8 cellular contexts compared by ENCODE assay signal in genomic region chr6:129575378-129576118, GRCh38.
A peak's percentile ranks its signal among the peaks of the same experiment; 100 is the strongest.
DNase-seq lines count a peak whose midpoint lies in the region; ATAC-seq, FAIRE-seq and TF ChIP-seq lines count a peak whose summit lies in the region.

No MANE protein-coding gene starts in this region.

- FAIRE-seq in GM12878 (lab: Jason Lieb, UNC), result no peak

- H3K27ac ChIP-seq in GM12878 (ENCODE audit: control insufficient read depth, insufficient read depth) (no peak overlapping the region), iPS-18a (ENCODE audit: low read length) (peak overlapping the region; percentile 37)

- H3K36me3 ChIP-seq in GM12878 (ENCODE audit: control insufficient read depth in 2 of 2, insufficient read depth in 2 of 2, low read length in 1 of 2) (peaks cover 0 to 9% of the 10 kb centered on the region in 2 experiments; a peak in 2 of 4 replicates), iPS-18a (ENCODE audit: control insufficient read depth, low read depth, low read length) (no peaks in the 10 kb centered on the region)

- POLR2A ChIA-PET in GM12878 (lab: Charles Lee), result no interaction called here

- peak; percentile 43; the same call in 1 of the 2 replicates for TF ChIP-seq RAD21 in GM12878 (IDR thresholded peaks at IDR 0.05; ENCODE audit: insufficient read depth, low read depth, low read length)

- H3K4me1 ChIP-seq in GM12878 (ENCODE audit: control insufficient read depth, insufficient read depth, low read length), result no peaks in the 10 kb centered on the region
- no peaks in the 10 kb centered on the region for H3K4me1 ChIP-seq in iPS-18a (ENCODE audit: control insufficient read depth, low read depth, low read length)

- H3K9ac ChIP-seq in GM12878 (ENCODE audit: control insufficient read depth, insufficient read depth, low read length), result no peak overlapping the region
- no peak overlapping the region for H3K9ac ChIP-seq in iPS-18a (ENCODE audit: low read length)

- BruUV-seq in GM12878 (replicated peaks; lab: Mats Ljungman, UMichigan), result no TSS peak

- H3K79me2 ChIP-seq in GM12878 (ENCODE audit: control insufficient read depth, insufficient read depth, low read length), result no peaks in the 10 kb centered on the region

- no peaks in the 10 kb centered on the region for H4K20me1 ChIP-seq in GM12878 (ENCODE audit: control insufficient read depth, insufficient read depth)

- no peak for ATAC-seq in GM12878
- ATAC-seq in HG03196 (IDR thresholded peaks at IDR 0.05; ENCODE audit: unreplicated experiment), result no peak
- no peak for ATAC-seq in GM21360 (IDR thresholded peaks at IDR 0.05; ENCODE audit: unreplicated experiment)

- no peak overlapping the region for H2AFZ ChIP-seq in GM12878 (ENCODE audit: control insufficient read depth, low read depth, low read length)

- 39% methylated on average over 10 of the region's 10 CpGs for WGBS in GM12878 (ENCODE audit: insufficient coverage, insufficient replicate concordance, low lambda C conversion rate, missing lambda C conversion rate)

- TF ChIP-seq EP300 in GM12878 (IDR thresholded peaks at IDR 0.05; ENCODE audit: borderline replicate concordance in 1 of 2, control insufficient read depth in 1 of 2, low read depth in 2 of 2, low read length in 2 of 2), result no peak

- SMC1A ChIA-PET in GM12878 (lab: Charles Lee; ENCODE audit: uncharacterized antibody, unreplicated experiment), result no interaction called here

- H3K27me3 ChIP-seq in GM12878 (replicated peaks in 1 of 2; ENCODE audit: control insufficient read depth in 2 of 2, insufficient read depth in 2 of 2, low read length in 1 of 2), result no peaks in the 10 kb centered on the region
- H3K27me3 ChIP-seq in iPS-18a (ENCODE audit: control insufficient read depth, insufficient read depth, low read length), result no peaks in the 10 kb centered on the region

- H3K4me3 ChIP-seq in GM12878, result no peak overlapping the region
- H3K4me3 ChIP-seq in iPS-18a (ENCODE audit: low read length), result no peak overlapping the region

- in situ Hi-C loops in GM12878 (cut with MboI), result no loop called here

- RAD21 ChIA-PET in GM12878 (lab: Charles Lee; ENCODE audit: unreplicated experiment), result no interaction called here

- H3K9me3 ChIP-seq in GM12878 (replicated peaks; ENCODE audit: control insufficient read depth, insufficient read depth, low read length), result peaks cover 3% of the 10 kb centered on the region; the same call in 2 of the 3 replicates
- no peaks in the 10 kb centered on the region for H3K9me3 ChIP-seq in iPS-18a (ENCODE audit: control insufficient read depth, low read depth, low read length)

- TF ChIP-seq CTCF in GM12878 (IDR thresholded peaks at IDR 0.05 in 2 of 3, conservative IDR thresholded peaks at IDR 0.05 in 1 of 3; ENCODE audit: control insufficient read depth in 2 of 3, extremely low read depth in 1 of 3, insufficient read depth in 1 of 3, low read depth in 3 of 3, low read length in 3 of 3), result peak in 2 of 3 experiments; percentile 11 to 33; a peak in 2 of 6 replicates

- CTCF ChIA-PET in GM12878 (lab: Yijun Ruan, JAX), result interaction anchor here (0.6 to 0.8 kb wide), 3 partner anchors 20 to 76 kb away, joined by 3 to 6 read pairs (median 4); no protein-coding TSS in a partner anchor

- H3K4me2 ChIP-seq in GM12878 (ENCODE audit: control insufficient read depth, insufficient read depth), result no peak overlapping the region

- TF ChIP-seq POLR2A in GM12878 (IDR thresholded peaks at IDR 0.05; ENCODE audit: low read depth, low read length), result no peak

- intact Hi-C loops in GM12878 (cut with micrococcal nuclease; ENCODE audit: unreplicated experiment), result loop anchor here (1.0 kb wide), 1 partner anchor 77 kb away; no protein-coding TSS in a partner anchor

- DNase-seq in SHP77 (lab: John Stamatoyannopoulos, UW), result peak; percentile 10 to 16
- no peak for DNase-seq in SHP77 treated with DMSO at 0.1 percent for 48 hours (lab: John Stamatoyannopoulos, UW)
- DNase-seq in NCI-H2227 (lab: John Stamatoyannopoulos, UW; ENCODE audit: unreplicated experiment), result peak; percentile 35
- DNase-seq in GM12878 (ENCODE audit: low read depth, low spot score), result no peak
- DNase-seq in smooth muscle cell of the brain vasculature (ENCODE audit: low read depth, low spot score), result peak; percentile 20

TF ChIP-seq in GM12878, 131 proteins besides CTCF, POLR2A, EP300 and RAD21:
- TF ChIP-seq, protein P1, sequence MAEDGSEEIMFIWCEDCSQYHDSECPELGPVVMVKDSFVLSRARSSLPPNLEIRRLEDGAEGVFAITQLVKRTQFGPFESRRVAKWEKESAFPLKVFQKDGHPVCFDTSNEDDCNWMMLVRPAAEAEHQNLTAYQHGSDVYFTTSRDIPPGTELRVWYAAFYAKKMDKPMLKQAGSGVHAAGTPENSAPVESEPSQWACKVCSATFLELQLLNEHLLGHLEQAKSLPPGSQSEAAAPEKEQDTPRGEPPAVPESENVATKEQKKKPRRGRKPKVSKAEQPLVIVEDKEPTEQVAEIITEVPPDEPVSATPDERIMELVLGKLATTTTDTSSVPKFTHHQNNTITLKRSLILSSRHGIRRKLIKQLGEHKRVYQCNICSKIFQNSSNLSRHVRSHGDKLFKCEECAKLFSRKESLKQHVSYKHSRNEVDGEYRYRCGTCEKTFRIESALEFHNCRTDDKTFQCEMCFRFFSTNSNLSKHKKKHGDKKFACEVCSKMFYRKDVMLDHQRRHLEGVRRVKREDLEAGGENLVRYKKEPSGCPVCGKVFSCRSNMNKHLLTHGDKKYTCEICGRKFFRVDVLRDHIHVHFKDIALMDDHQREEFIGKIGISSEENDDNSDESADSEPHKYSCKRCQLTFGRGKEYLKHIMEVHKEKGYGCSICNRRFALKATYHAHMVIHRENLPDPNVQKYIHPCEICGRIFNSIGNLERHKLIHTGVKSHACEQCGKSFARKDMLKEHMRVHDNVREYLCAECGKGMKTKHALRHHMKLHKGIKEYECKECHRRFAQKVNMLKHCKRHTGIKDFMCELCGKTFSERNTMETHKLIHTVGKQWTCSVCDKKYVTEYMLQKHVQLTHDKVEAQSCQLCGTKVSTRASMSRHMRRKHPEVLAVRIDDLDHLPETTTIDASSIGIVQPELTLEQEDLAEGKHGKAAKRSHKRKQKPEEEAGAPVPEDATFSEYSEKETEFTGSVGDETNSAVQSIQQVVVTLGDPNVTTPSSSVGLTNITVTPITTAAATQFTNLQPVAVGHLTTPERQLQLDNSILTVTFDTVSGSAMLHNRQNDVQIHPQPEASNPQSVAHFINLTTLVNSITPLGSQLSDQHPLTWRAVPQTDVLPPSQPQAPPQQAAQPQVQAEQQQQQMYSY (CRISPR knock-in tag; IDR thresholded peaks at IDR 0.05), result no peak
- TF ChIP-seq SP1 (IDR thresholded peaks at IDR 0.05; ENCODE audit: low read depth, low read length) (no peak), HCFC1 (IDR thresholded peaks at IDR 0.05; ENCODE audit: low read length) (no peak), ZNF24 (IDR thresholded peaks at IDR 0.05) (no peak), ZNF622 (IDR thresholded peaks at IDR 0.05) (no peak), SMAD5 (IDR thresholded peaks at IDR 0.05; ENCODE audit: low read depth) (no peak), ZZZ3 (IDR thresholded peaks at IDR 0.05; ENCODE audit: control insufficient read depth, insufficient read length, low read depth) (no peak), CBX3 (IDR thresholded peaks at IDR 0.05; ENCODE audit: borderline replicate concordance, low read depth) (no peak), NR2F1 (conservative IDR thresholded peaks at IDR 0.05) (no peak)

Comparison
In these comparisons a context has a peak if more than half of its experiments do, and no peak if none do; other contexts are left out.
1. DNase-seq: peak in SHP77 (2 of 2), NCI-H2227 (single experiment) and smooth muscle cell of the brain vasculature (single experiment); none in SHP77 treated with DMSO at 0.1 percent for 48 hours (single experiment) and GM12878 (single experiment).